ENCODE assay signal across 24 cellular contexts in the genomic region with DNA sequence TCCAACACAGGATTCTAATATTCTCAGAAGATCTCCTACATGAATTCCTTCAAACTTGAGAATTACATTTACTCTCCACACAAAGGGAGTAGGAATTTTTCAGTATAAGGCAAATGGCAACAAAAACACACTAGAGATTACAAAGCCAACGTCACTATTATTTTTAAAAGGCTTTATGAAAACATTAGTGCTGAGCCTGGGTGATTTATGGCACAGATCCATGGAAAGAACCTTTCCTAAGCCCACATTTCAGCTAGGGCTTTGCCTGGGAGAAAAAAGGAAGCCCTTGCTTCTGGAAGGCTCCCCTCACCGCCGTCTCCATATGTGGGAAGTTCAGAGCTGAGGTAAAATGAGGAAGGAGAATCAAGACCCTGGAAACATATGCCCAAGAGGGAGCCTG.
"Had no signal": no experiment of that assay in that cellular context is flagged by ENCODE, and none has a peak within 500 bp of the region (broad histone marks: within the 10 kb centered on the region; RNA-seq: fewer than 3 reads in every experiment).

No MANE protein-coding gene starts in this region.

- H3K4me3 Mint-ChIP-seq: activated CD4-positive, alpha-beta T cell treated with anti-CD3 and anti-CD28 coated beads for 36 hours; activated naive CD4-positive, alpha-beta T cell treated with anti-CD3 and anti-CD28 coated beads, Interleukin-2, amount 10 ng/mL, durations not matched to agents 7 days and 5 days; effector memory CD8-positive, alpha-beta T cell; naive B cell; neural progenitor cell; T-helper 1 cell treated with Interleukin-12 subunit alpha and Interleukin-12 subunit beta and Interleukin-4 antibody, amounts not matched to agents 30 μg/mL and 1 μg/mL, for 36 hours; WTC11 had no signal

- H3K27ac Mint-ChIP-seq: activated CD4-positive, alpha-beta T cell treated with anti-CD3 and anti-CD28 coated beads for 36 hours; activated naive CD4-positive, alpha-beta T cell treated with anti-CD3 and anti-CD28 coated beads, Interleukin-2, amount 10 ng/mL, durations not matched to agents 7 days and 5 days; effector memory CD8-positive, alpha-beta T cell; naive B cell; neural progenitor cell; progenitor cell of endocrine pancreas; T-helper 1 cell treated with Interleukin-12 subunit alpha and Interleukin-12 subunit beta and Interleukin-4 antibody, amounts not matched to agents 30 μg/mL and 1 μg/mL, for 36 hours; WTC11 had no signal

- H3K9me3 ChIP-seq: esophagus muscularis mucosa, heart right ventricle, lower lobe of right lung, spleen, tibial nerve had no signal

- H3K4me1 Mint-ChIP-seq: activated CD4-positive, alpha-beta T cell treated with anti-CD3 and anti-CD28 coated beads for 36 hours; activated naive CD4-positive, alpha-beta T cell treated with anti-CD3 and anti-CD28 coated beads, Interleukin-2, amount 10 ng/mL, durations not matched to agents 7 days and 5 days; naive B cell had no signal

- H3K27ac ChIP-seq: cardiac muscle cell, dorsolateral prefrontal cortex, esophagus muscularis mucosa, heart right ventricle, lower lobe of right lung, neural progenitor cell, spleen, tibial nerve had no signal

- DNase-seq: activated CD4-positive, alpha-beta T cell treated with anti-CD3 and anti-CD28 coated beads for 36 hours; activated CD4-positive, alpha-beta T cell treated with anti-CD3 and anti-CD28 coated beads, Interleukin-2, amount 50 U/mL, for 48 hours; activated effector memory CD4-positive, alpha-beta T cell treated with anti-CD3 and anti-CD28 coated beads, Interleukin-2, amount 50 U/mL, for 16 hours; activated naive CD4-positive, alpha-beta T cell treated with anti-CD3 and anti-CD28 coated beads, Interleukin-2, amount 10 ng/mL, durations not matched to agents 7 days and 5 days; dorsolateral prefrontal cortex; effector memory CD8-positive, alpha-beta T cell; heart right ventricle; kidney; lower lobe of right lung; naive B cell; retina; spleen; stimulated activated CD4-positive, alpha-beta T cell treated with anti-CD3 and anti-CD28 coated beads, Interleukin-4, amount 100 ng/mL, for 1 hour; stimulated activated naive CD8-positive, alpha-beta T cell treated with anti-CD3 and anti-CD28 coated beads, Interleukin-15, Interleukin-2, amounts not matched to agents 100 U/mL and 50 U/mL, for 24 hours; substantia nigra; T1000 had no signal

- ATAC-seq: activated CD4-positive, alpha-beta T cell treated with anti-CD3 and anti-CD28 coated beads for 36 hours; effector memory CD8-positive, alpha-beta T cell; heart right ventricle; left lobe of liver; lower lobe of right lung; stimulated activated naive CD8-positive, alpha-beta T cell treated with anti-CD3 and anti-CD28 coated beads, Interleukin-15, Interleukin-2, amounts not matched to agents 100 U/mL and 50 U/mL, for 24 hours; WTC11 had no signal

- H3K27me3 ChIP-seq: cardiac muscle cell, esophagus muscularis mucosa, heart right ventricle, neural progenitor cell, tibial nerve had no signal

- H3K9me3 Mint-ChIP-seq: activated naive CD4-positive, alpha-beta T cell treated with anti-CD3 and anti-CD28 coated beads, Interleukin-2, amount 10 ng/mL, durations not matched to agents 7 days and 5 days; effector memory CD8-positive, alpha-beta T cell; neural progenitor cell; T-helper 1 cell treated with Interleukin-12 subunit alpha and Interleukin-12 subunit beta and Interleukin-4 antibody, amounts not matched to agents 30 μg/mL and 1 μg/mL, for 36 hours; WTC11 had no signal

- H3K4me1 ChIP-seq: esophagus muscularis mucosa, lower lobe of right lung, neural progenitor cell, spleen, tibial nerve had no signal

- H3K27me3 Mint-ChIP-seq: activated naive CD4-positive, alpha-beta T cell treated with anti-CD3 and anti-CD28 coated beads, Interleukin-2, amount 10 ng/mL, durations not matched to agents 7 days and 5 days had no signal

- H3K36me3 ChIP-seq: cardiac muscle cell, esophagus muscularis mucosa, heart right ventricle, lower lobe of right lung, neural progenitor cell, spleen, tibial nerve had no signal

- H3K36me3 Mint-ChIP-seq: activated naive CD4-positive, alpha-beta T cell treated with anti-CD3 and anti-CD28 coated beads, Interleukin-2, amount 10 ng/mL, durations not matched to agents 7 days and 5 days; naive B cell; neural progenitor cell; WTC11 had no signal

- H3K4me3 ChIP-seq: cardiac muscle cell, dorsolateral prefrontal cortex, esophagus muscularis mucosa, heart right ventricle, lower lobe of right lung, neural progenitor cell, spleen, tibial nerve had no signal
